In the genomic region with DNA sequence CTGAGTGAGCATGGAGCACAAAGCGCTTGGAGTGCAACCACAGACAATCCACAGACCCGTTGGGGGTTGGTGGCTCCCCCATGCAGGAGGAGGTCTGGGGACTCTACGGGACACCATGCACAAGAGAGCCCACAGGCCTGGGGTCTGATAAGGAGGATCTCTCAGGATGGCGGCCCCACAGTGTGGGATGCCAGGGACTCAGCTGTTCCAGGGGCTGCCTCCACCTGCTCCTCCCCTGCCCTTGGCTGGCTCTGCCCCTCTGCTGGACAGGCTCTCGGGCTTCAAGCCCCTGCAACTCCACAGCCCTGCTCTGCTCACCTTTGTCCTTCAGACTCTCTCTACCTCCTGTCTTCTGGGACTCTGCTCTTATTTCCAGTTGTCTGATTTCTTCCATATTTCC, we compare ENCODE assay signal across 19 cellular contexts. TPM values are rescaled to one million over a fixed set of nuclear protein-coding genes. Genes with fewer than 3 reads are reported as not detected.
DNase-seq lines count a peak whose midpoint lies in the region; ATAC-seq and TF ChIP-seq lines count a peak whose summit lies in the region.
"Had no signal": no experiment of that assay in that cellular context is flagged by ENCODE, and none has a peak within 500 bp of the region (broad histone marks: within the 10 kb centered on the region; RNA-seq: fewer than 3 reads in every experiment).

No MANE protein-coding gene starts in this region.

- no peak overlapping the region for H2BK15ac ChIP-seq in mesenchymal stem cell (ENCODE audit: low read depth, poor library complexity, severe bottlenecking)

- no peak overlapping the region for H3K4me3 ChIP-seq in dorsolateral prefrontal cortex
- no peak overlapping the region for H3K4me3 ChIP-seq in mesenchymal stem cell (ENCODE audit: insufficient read depth in 1 of 2, low read depth in 1 of 2, low read length in 2 of 2)
- H3K4me3 ChIP-seq in upper lobe of right lung: no peak overlapping the region
- H3K4me3 ChIP-seq in tibial nerve: no peak overlapping the region
- H3K4me3 ChIP-seq: A549, GM12878 had no signal

- H3K27ac ChIP-seq in dorsolateral prefrontal cortex (peak overlapping the region; percentile 35 to 99 (median 96)), mesenchymal stem cell (ENCODE audit: low read length, poor library complexity, severe bottlenecking) (no peak overlapping the region), upper lobe of right lung (no peak overlapping the region), tibial nerve (no peak overlapping the region)
- H3K27ac ChIP-seq: A549, C4-2B had no signal

- no peak overlapping the region for H2BK120ac ChIP-seq in mesenchymal stem cell (ENCODE audit: low read depth, low read length)

- peaks cover 6% of the 10 kb centered on the region for H3K9me3 Mint-ChIP-seq in progenitor cell of endocrine pancreas (ENCODE audit: low read depth)

- H3K36me3 ChIP-seq in mesenchymal stem cell (ENCODE audit: control insufficient read depth in 1 of 2, insufficient read depth in 2 of 2, low read depth in 1 of 2, low read length in 2 of 2) (no peaks in the 10 kb centered on the region), upper lobe of right lung (no peaks in the 10 kb centered on the region), tibial nerve (no peaks in the 10 kb centered on the region)

- H2BK5ac ChIP-seq in mesenchymal stem cell (ENCODE audit: low read depth, low read length, poor library complexity, severe bottlenecking): no peak overlapping the region

- TF ChIP-seq CTCF in dorsolateral prefrontal cortex (IDR thresholded peaks at IDR 0.05 in 54 of 56, conservative IDR thresholded peaks at IDR 0.05 in 2 of 56; ENCODE audit: low read depth in 1 of 56, partially characterized antibody in 56 of 56) (no peak), progenitor cell of endocrine pancreas (IDR thresholded peaks at IDR 0.05; ENCODE audit: unreplicated experiment) (no peak), upper lobe of right lung (IDR thresholded peaks at IDR 0.05) (no peak), GM10266 (IDR thresholded peaks at IDR 0.05; ENCODE audit: control insufficient read depth, insufficient read depth, low read depth, missing control alignments) (no peak), tibial nerve (IDR thresholded peaks at IDR 0.05) (no peak)

- no peaks in the 10 kb centered on the region for H3K36me3 Mint-ChIP-seq in progenitor cell of endocrine pancreas (ENCODE audit: insufficient read depth)
- H3K36me3 Mint-ChIP-seq: CD4-positive, alpha-beta memory T cell had no signal

- WGBS in mesenchymal stem cell: 77% methylated on average over 5 of the region's 5 CpGs
- WGBS in tibial nerve, 2 donors: 91% methylated on average over 5 of the region's 5 CpGs

- intact Hi-C loops in dorsolateral prefrontal cortex (cut with DNase I): no loop called here
- intact Hi-C loops in upper lobe of right lung (cut with DNase I): no loop called here

- H3K4me1 ChIP-seq in mesenchymal stem cell (ENCODE audit: control insufficient read depth, insufficient read depth, low read depth, low read length): no peaks in the 10 kb centered on the region
- H3K4me1 ChIP-seq in upper lobe of right lung: no peaks in the 10 kb centered on the region
- no peaks in the 10 kb centered on the region for H3K4me1 ChIP-seq in tibial nerve
- H3K4me1 ChIP-seq: A549 had no signal

- DNase-seq in dorsolateral prefrontal cortex (no peak), mesenchymal stem cell (no peak), progenitor cell of endocrine pancreas (ENCODE audit: low spot score, unreplicated experiment) (no peak), upper lobe of right lung (no peak), GM10266 (ENCODE audit: extremely low spot score) (no peak), iPS-NIHi11 (ENCODE audit: low spot score) (no peak), tibial nerve (ENCODE audit: low spot score in 2 of 2) (no peak)
- no peak for DNase-seq in NK-92 treated with Interleukin-12 subunit alpha and Interleukin-12 subunit beta, amount 100 ng/mL, for 24 hours (lab: John Stamatoyannopoulos, UW)
- DNase-seq: AML-193; CD4-positive, alpha-beta memory T cell; DMS79 treated with DMSO at 0.1 percent for 48 hours; GF-D8; GOT3; H7; HFFc6 had no signal

- ATAC-seq in upper lobe of right lung: peak; percentile 17
- ATAC-seq: A549, GM12878, HCT116 had no signal

- H3K27me3 ChIP-seq in dorsolateral prefrontal cortex: no peaks in the 10 kb centered on the region
- H3K27me3 ChIP-seq in mesenchymal stem cell (ENCODE audit: control insufficient read depth in 1 of 2, insufficient read depth in 1 of 2, low read length in 2 of 2): no peaks in the 10 kb centered on the region
- H3K27me3 ChIP-seq in upper lobe of right lung: no peaks in the 10 kb centered on the region
- no peaks in the 10 kb centered on the region for H3K27me3 ChIP-seq in tibial nerve

- H3K4me3 Mint-ChIP-seq in progenitor cell of endocrine pancreas (ENCODE audit: low read depth): no peak overlapping the region
- H3K4me3 Mint-ChIP-seq: CD4-positive, alpha-beta memory T cell; HFFc6 had no signal

- no peak overlapping the region for H3K18ac ChIP-seq in mesenchymal stem cell (ENCODE audit: low read depth in 1 of 2, low read length in 2 of 2)

- no peak overlapping the region for H3K4me2 ChIP-seq in mesenchymal stem cell (ENCODE audit: low read length, poor library complexity, severe bottlenecking)
- H3K4me2 ChIP-seq: A549 had no signal

- H3K23ac ChIP-seq in mesenchymal stem cell (ENCODE audit: low read length in 2 of 2): no peak overlapping the region

- H3K9ac ChIP-seq in mesenchymal stem cell (ENCODE audit: low read length): no peak overlapping the region

- peak overlapping the region; percentile 7 for H3K27ac Mint-ChIP-seq in progenitor cell of endocrine pancreas
- H3K27ac Mint-ChIP-seq: CD4-positive, alpha-beta memory T cell; HFFc6 had no signal

- H2AFZ ChIP-seq in mesenchymal stem cell (ENCODE audit: low read depth, low read length): peak overlapping the region; percentile 23

- TF ChIP-seq EP300 in tibial nerve (IDR thresholded peaks at IDR 0.05): no peak

- no peak overlapping the region for H4K91ac ChIP-seq in mesenchymal stem cell (ENCODE audit: low read length)

- no peak overlapping the region for H3K4ac ChIP-seq in mesenchymal stem cell (ENCODE audit: low read depth in 1 of 2, low read length in 2 of 2)

- no peak for TF ChIP-seq POLR2A in tibial nerve (IDR thresholded peaks at IDR 0.05)

- peaks cover 4% of the 10 kb centered on the region for H3K4me1 Mint-ChIP-seq in progenitor cell of endocrine pancreas (ENCODE audit: low read depth)
- H3K4me1 Mint-ChIP-seq: CD4-positive, alpha-beta memory T cell had no signal

- no peak overlapping the region for H4K8ac ChIP-seq in mesenchymal stem cell (ENCODE audit: low read length)

- H3K79me1 ChIP-seq in mesenchymal stem cell (replicated peaks; ENCODE audit: low read length, poor library complexity, severe bottlenecking): no peaks in the 10 kb centered on the region

- no peaks in the 10 kb centered on the region for H3K27me3 Mint-ChIP-seq in progenitor cell of endocrine pancreas

- no peak overlapping the region for H3K14ac ChIP-seq in mesenchymal stem cell (ENCODE audit: low read length in 2 of 2)

- no peak overlapping the region for H2BK12ac ChIP-seq in mesenchymal stem cell (ENCODE audit: low read length in 2 of 2)

- no peak overlapping the region for H2AK5ac ChIP-seq in mesenchymal stem cell (ENCODE audit: low read length, severe bottlenecking)

- H3K9me3 ChIP-seq in mesenchymal stem cell (ENCODE audit: control insufficient read depth, low read length) (no peaks in the 10 kb centered on the region), upper lobe of right lung (no peaks in the 10 kb centered on the region), tibial nerve (peaks cover 0 to 16% (median under 1%) of the 10 kb centered on the region in 4 donors)

RNA-seq across cellular contexts. Expression of gene OTUD7A, which starts 24.7 kb away (rescaled TPM):
- total RNA-seq in dorsolateral prefrontal cortex (100 to 1,000 TPM in 1 of 120 experiments, 10 to 100 TPM in 119; 40.4 to 101 (median 58.1) TPM), progenitor cell of endocrine pancreas (5.2 and 6.2 TPM in 2 replicates), upper lobe of right lung (2.8 TPM), tibial nerve (1 to 10 TPM; 3.3 to 4.7 (median 3.9) TPM)
- not detected for polyA plus RNA-seq in mesenchymal stem cell (2013, experiment 1 of 2)
- polyA plus RNA-seq in mesenchymal stem cell (2013, experiment 2 of 2): not detected

Comparison
In these comparisons a context has a peak if more than half of its experiments do, and no peak if none do; other contexts are left out.
1. H3K27ac ChIP-seq: peak in dorsolateral prefrontal cortex (59 of 59); none in mesenchymal stem cell (single experiment), upper lobe of right lung (single experiment) and tibial nerve (0 of 4).